ENCODE assay signal across 20 cellular contexts in the genomic region with DNA sequence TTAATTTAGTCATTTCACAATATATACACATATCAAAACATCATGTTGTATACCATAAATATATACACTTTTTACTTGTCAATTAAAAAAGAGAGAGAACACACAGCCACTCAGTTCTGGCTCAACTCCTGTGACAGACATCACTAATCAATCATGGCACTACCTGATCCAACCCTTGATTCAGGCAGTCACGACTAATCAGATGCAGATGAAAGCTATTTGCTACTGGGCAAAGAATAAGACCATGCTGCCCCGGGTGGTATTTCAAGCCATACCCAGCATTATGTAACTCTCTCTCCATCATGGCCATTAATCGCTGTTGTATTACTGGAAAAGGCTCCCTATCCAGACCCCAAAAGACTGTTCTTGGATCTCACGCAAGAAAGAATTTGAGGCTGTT.
A peak's percentile ranks its signal among the peaks of the same experiment; 100 is the strongest.
DNase-seq lines count a peak whose midpoint lies in the region; ATAC-seq and TF ChIP-seq lines count a peak whose summit lies in the region.
"Had no signal": no experiment of that assay in that cellular context is flagged by ENCODE, and none has a peak within 500 bp of the region (broad histone marks: within the 10 kb centered on the region; RNA-seq: fewer than 3 reads in every experiment).

No MANE protein-coding gene starts in this region.

- peak overlapping the region; percentile 47; the same call in 1 of the 2 replicates for H3K4me2 ChIP-seq in MM.1S (ENCODE audit: low read depth, low read length)

- H4K20me1 ChIP-seq in MM.1S (ENCODE audit: insufficient read depth, low read length): no peaks in the 10 kb centered on the region

- no peaks in the 10 kb centered on the region for H3K4me1 ChIP-seq in MM.1S (ENCODE audit: low read length)
- H3K4me1 ChIP-seq in mucosa of descending colon (ENCODE audit: low read depth): no peaks in the 10 kb centered on the region
- H3K4me1 ChIP-seq in stomach: no peaks in the 10 kb centered on the region
- H3K4me1 ChIP-seq: foreskin keratinocyte, right atrium auricular region, upper lobe of right lung had no signal

- H3K9me2 ChIP-seq in MM.1S (replicated peaks; ENCODE audit: insufficient read depth, low read length): no peaks in the 10 kb centered on the region

- no peaks in the 10 kb centered on the region for H3F3A ChIP-seq in MM.1S (ENCODE audit: insufficient read depth, low read length)

- H3K9ac ChIP-seq in MM.1S (ENCODE audit: low read length): no peak overlapping the region

- H3K9me3 ChIP-seq in MM.1S (replicated peaks; ENCODE audit: insufficient read depth, low read length) (no peaks in the 10 kb centered on the region), mucosa of descending colon (no peaks in the 10 kb centered on the region), stomach (no peaks in the 10 kb centered on the region)
- H3K9me3 ChIP-seq: upper lobe of right lung had no signal

- peak overlapping the region; percentile 65 for H2AFZ ChIP-seq in MM.1S (ENCODE audit: low read length)

- no peaks in the 10 kb centered on the region for H3K79me2 ChIP-seq in MM.1S (ENCODE audit: low read length)

- 80 to 91% (median 86%) methylated on average over 4 of the region's 4 CpGs for WGBS in stomach, 5 donors

- H3K4me3 ChIP-seq in H7 (ENCODE audit: insufficient read depth, low read depth, low read length) (no peak overlapping the region), MM.1S (ENCODE audit: low read length) (peak overlapping the region; percentile 50), mucosa of descending colon (no peak overlapping the region), stomach (no peak overlapping the region)
- H3K4me3 ChIP-seq: right atrium auricular region, upper lobe of right lung had no signal

- intact Hi-C loops in mucosa of descending colon (cut with DNase I, micrococcal nuclease) (no loop called here), stomach (cut with DNase I; ENCODE audit: low total_unique reads) (no loop called here)

- H3K27ac ChIP-seq in MM.1S (ENCODE audit: low read length) (no peak overlapping the region), stomach (no peak overlapping the region)
- H3K27ac ChIP-seq: epithelial cell of prostate, foreskin keratinocyte, right atrium auricular region, upper lobe of right lung had no signal

- H3K27me3 ChIP-seq in H7 (ENCODE audit: control insufficient read depth, insufficient read depth, low read length) (no peaks in the 10 kb centered on the region), MM.1S (replicated peaks; ENCODE audit: insufficient read depth, low read length) (no peaks in the 10 kb centered on the region), stomach (no peaks in the 10 kb centered on the region)
- H3K27me3 ChIP-seq: foreskin keratinocyte, right atrium auricular region, upper lobe of right lung had no signal

- TF ChIP-seq EP300 in stomach (IDR thresholded peaks at IDR 0.05): no peak

- in situ Hi-C loops in SK-MEL-5 (cut with HindIII; ENCODE audit: low pct_unique_long_range_greater_than_20kb, low sequenced_read_pairs): no loop called here

- TF ChIP-seq CTCF in MM.1S (IDR thresholded peaks at IDR 0.05; ENCODE audit: low read length): no peak
- TF ChIP-seq CTCF in mucosa of descending colon (IDR thresholded peaks at IDR 0.05): no peak
- no peak for TF ChIP-seq CTCF in stomach (IDR thresholded peaks at IDR 0.05)

- ATAC-seq in mucosa of descending colon: peak; percentile 52
- no peak for ATAC-seq in GM18520 (IDR thresholded peaks at IDR 0.05; ENCODE audit: unreplicated experiment)
- ATAC-seq: activated T-cell treated with anti-CD3 and anti-CD28 coated beads, Interleukin-2, amount 50 U/mL, for 4 hours; foreskin keratinocyte; upper lobe of right lung had no signal

- no peaks in the 10 kb centered on the region for H3K36me3 ChIP-seq in H7 (replicated peaks; ENCODE audit: control insufficient read depth, insufficient read depth, low read length)
- no peaks in the 10 kb centered on the region for H3K36me3 ChIP-seq in MM.1S (replicated peaks; ENCODE audit: insufficient read depth, low read length)
- no peaks in the 10 kb centered on the region for H3K36me3 ChIP-seq in mucosa of descending colon (ENCODE audit: low read depth)
- no peaks in the 10 kb centered on the region for H3K36me3 ChIP-seq in stomach
- H3K36me3 ChIP-seq: right atrium auricular region, upper lobe of right lung had no signal

- DNase-seq in H7 (peak; percentile 23), MM.1S (peak; percentile 67), SK-MEL-5 (ENCODE audit: low read depth, low spot score) (peak; percentile 76), mucosa of descending colon (no peak), UCSD-AML1 (lab: John Stamatoyannopoulos, UW; ENCODE audit: unreplicated experiment) (no peak), stomach (no peak)
- DNase-seq: activated CD8-positive, alpha-beta memory T cell treated with anti-CD3 and anti-CD28 coated beads for 24 hours; activated naive CD4-positive, alpha-beta T cell treated with Interleukin-2 at 50 U/mL for 16 hours; activated T-cell treated with anti-CD3 and anti-CD28 coated beads, Interleukin-2, amount 50 U/mL, for 4 hours; foreskin keratinocyte; hypothalamus; kidney; NCI-H1436 treated with DMSO at 0.1 percent for 48 hours; NK-92 treated with Interleukin-12 subunit alpha and Interleukin-12 subunit beta, amount 100 ng/mL, for 24 hours; RPMI8226; stimulated activated CD4-positive, alpha-beta T cell treated with anti-CD3 and anti-CD28 coated beads, Interleukin-12 subunit alpha, Interleukin-12 subunit beta, amount 100 ng/mL, for 4 hours; upper lobe of right lung had no signal

- no peak for TF ChIP-seq POLR2A in stomach (IDR thresholded peaks at IDR 0.05)

Comparison
In these comparisons a context has a peak if more than half of its experiments do, and no peak if none do; other contexts are left out.
1. DNase-seq: peak in H7 (single experiment), MM.1S (single experiment) and SK-MEL-5 (single experiment); none in mucosa of descending colon (0 of 3), UCSD-AML1 (single experiment) and stomach (single experiment).